Comparison of ENCODE assay signal across 23 cellular contexts in genomic region chr10:113937756-113938155, GRCh38.
DNase-seq lines count a peak whose midpoint lies in the region; ATAC-seq and TF ChIP-seq lines count a peak whose summit lies in the region.
"Had no signal": no experiment of that assay in that cellular context is flagged by ENCODE, and none has a peak within 500 bp of the region (broad histone marks: within the 10 kb centered on the region; RNA-seq: fewer than 3 reads in every experiment).

No MANE protein-coding gene starts in this region.

- no peaks in the 10 kb centered on the region for H3K79me1 ChIP-seq in trophoblast cell (ENCODE audit: low read length)

- H2AK5ac ChIP-seq in trophoblast cell (ENCODE audit: low read length) = no peak overlapping the region

- intact Hi-C loops in left colon (cut with DNase I, micrococcal nuclease) = no loop called here
- intact Hi-C loops in right lobe of liver (cut with DNase I) = no loop called here

- H4K91ac ChIP-seq in trophoblast cell (ENCODE audit: low read depth, low read length) = no peak overlapping the region

- no peaks in the 10 kb centered on the region for H3K79me2 ChIP-seq in trophoblast cell (ENCODE audit: control insufficient read depth, insufficient read depth, low read length, poor library complexity)

- H3K27ac ChIP-seq in VCaP = peak overlapping the region; percentile 29
- H3K27ac ChIP-seq in right lobe of liver = peak overlapping the region; percentile 69 to 86 (median 84)
- H3K27ac ChIP-seq in trophoblast cell (ENCODE audit: low read depth, low read length) = no peak overlapping the region
- H3K27ac ChIP-seq: A549; BLaER1 treated with 17β-estradiol and CSF1 and Interleukin-3, amounts not matched to agents 10 nM and 100 nM; GM23248 had no signal

- no peaks in the 10 kb centered on the region for H3K9me3 ChIP-seq in right lobe of liver
- peaks cover 2% of the 10 kb centered on the region for H3K9me3 ChIP-seq in trophoblast cell (ENCODE audit: insufficient read depth, low read depth, low read length)
- H3K9me3 ChIP-seq: A549, BE2C had no signal

- H3K18ac ChIP-seq in trophoblast cell (ENCODE audit: low read length) = no peak overlapping the region

- H2BK5ac ChIP-seq in trophoblast cell (ENCODE audit: low read depth, low read length, poor library complexity) = no peak overlapping the region

- no peak overlapping the region for H2BK120ac ChIP-seq in trophoblast cell (ENCODE audit: insufficient read depth, low read length, poor library complexity)

- H3K23ac ChIP-seq in trophoblast cell (ENCODE audit: low read length) = no peak overlapping the region

- no peak overlapping the region for H3K14ac ChIP-seq in trophoblast cell (ENCODE audit: low read length)

- no peak overlapping the region for H3K9ac ChIP-seq in trophoblast cell (ENCODE audit: low read length)
- H3K9ac ChIP-seq: BLaER1 treated with 17β-estradiol and CSF1 and Interleukin-3, amounts not matched to agents 10 nM and 100 nM; GM23248 had no signal

- peak; percentile 31 for ATAC-seq in left colon
- peak; percentile 68 to 84 (median 76) for ATAC-seq in right lobe of liver
- ATAC-seq: A549, GM12878 had no signal

- H2BK12ac ChIP-seq in trophoblast cell (ENCODE audit: low read length) = no peak overlapping the region

- no peak overlapping the region for H3K4ac ChIP-seq in trophoblast cell (ENCODE audit: low read depth, low read length)

- H4K8ac ChIP-seq in trophoblast cell (ENCODE audit: low read depth, low read length) = no peak overlapping the region

- H3K4me3 ChIP-seq in right lobe of liver = no peak overlapping the region
- no peak overlapping the region for H3K4me3 ChIP-seq in trophoblast cell (ENCODE audit: low read depth, low read length)
- H3K4me3 ChIP-seq: A549; BLaER1 treated with 17β-estradiol and CSF1 and Interleukin-3, amounts not matched to agents 10 nM and 100 nM; GM12878; GM23248 had no signal

- H2AFZ ChIP-seq in trophoblast cell (ENCODE audit: insufficient read depth, low read length, poor library complexity) = no peak overlapping the region
- H2AFZ ChIP-seq: GM23248 had no signal

- TF ChIP-seq CTCF in VCaP (conservative IDR thresholded peaks at IDR 0.05) (no peak), right lobe of liver (IDR thresholded peaks at IDR 0.05) (no peak)

- no peak for DNase-seq in left colon
- DNase-seq in right lobe of liver = peak in 2 of 3 donors; percentile 35 to 79
- DNase-seq in renal cortical epithelial cell (ENCODE audit: low read depth) = peak; percentile 10
- no peak for DNase-seq in activated CD4-positive, alpha-beta T cell treated with anti-CD3 and anti-CD28 coated beads for 1 hour
- no peak for DNase-seq in trophoblast cell
- DNase-seq in erythroblast (lab: John Stamatoyannopoulos, UW) = no peak
- DNase-seq: 8988T; ACHN; AML-193; BE2C; CD4-positive, alpha-beta T cell; CD8-positive, alpha-beta memory T cell; DMS 273 treated with DMSO at 0.1 percent for 48 hours; DMS79; EL; GDM1; GM23248; H7; HCEC 1CT had no signal

- no peak for TF ChIP-seq POLR2A in right lobe of liver (IDR thresholded peaks at IDR 0.05)
- no peak for TF ChIP-seq POLR2A in erythroblast (IDR thresholded peaks at IDR 0.05; ENCODE audit: low read length)

- no peak overlapping the region for H3K4me2 ChIP-seq in trophoblast cell (ENCODE audit: low read length)
- H3K4me2 ChIP-seq: A549; BLaER1 treated with 17β-estradiol and CSF1 and Interleukin-3, amounts not matched to agents 10 nM and 100 nM had no signal

- H3K27me3 ChIP-seq in right lobe of liver (no peaks in the 10 kb centered on the region), trophoblast cell (ENCODE audit: insufficient read depth, low read length) (no peaks in the 10 kb centered on the region)
- H3K27me3 ChIP-seq: BLaER1 treated with 17β-estradiol and CSF1 and Interleukin-3, amounts not matched to agents 10 nM and 100 nM had no signal

- H3K4me1 ChIP-seq in right lobe of liver (peaks cover 0 to 40% (median 14%) of the 10 kb centered on the region in 4 donors), trophoblast cell (ENCODE audit: control insufficient read depth in 1 of 2, insufficient read depth in 2 of 2, low read length in 2 of 2) (no peaks in the 10 kb centered on the region)
- H3K4me1 ChIP-seq: A549; BE2C; BLaER1 treated with 17β-estradiol and CSF1 and Interleukin-3, amounts not matched to agents 10 nM and 100 nM had no signal

- H3K36me3 ChIP-seq in right lobe of liver = no peaks in the 10 kb centered on the region
- no peaks in the 10 kb centered on the region for H3K36me3 ChIP-seq in trophoblast cell (ENCODE audit: control insufficient read depth in 1 of 2, insufficient read depth in 2 of 2, low read length in 2 of 2)
- H3K36me3 ChIP-seq: BE2C; BLaER1 treated with 17β-estradiol and CSF1 and Interleukin-3, amounts not matched to agents 10 nM and 100 nM had no signal

- WGBS in right lobe of liver (ENCODE audit: insufficient coverage, low coverage, low lambda C conversion rate, missing lambda C conversion rate) = 18% methylated on average over 7 of the region's 7 CpGs
- WGBS in trophoblast cell (ENCODE audit: extremely low coverage, insufficient coverage, insufficient read length) = no CpG with 5 or more reads among the region's 7 CpGs

- no peak overlapping the region for H4K12ac ChIP-seq in trophoblast cell (ENCODE audit: low read depth, low read length)

Comparison
In these comparisons a context has a peak if more than half of its experiments do, and no peak if none do; other contexts are left out.
1. DNase-seq: peak in right lobe of liver (2 of 3) and renal cortical epithelial cell (single experiment); none in left colon (0 of 2), activated CD4-positive, alpha-beta T cell treated with anti-CD3 and anti-CD28 coated beads for 1 hour (single experiment), trophoblast cell (0 of 2) and erythroblast (0 of 2).